In genomic region chr11:47220401-47220821, GRCh38 we compare ENCODE assay signal across 1 cellular context.
A peak's percentile ranks its signal among the peaks of the same experiment; 100 is the strongest.
TF ChIP-seq lines count a peak whose summit lies in the region.

No MANE protein-coding gene starts in this region.

TF ChIP-seq in K562, 482 proteins besides CTCF, POLR2A, EP300 and RAD21:
- TF ChIP-seq CEBPB (tag; IDR thresholded peaks at IDR 0.05) (peak; percentile 44), ARNT (IDR thresholded peaks at IDR 0.05) (no peak), NONO (IDR thresholded peaks at IDR 0.05; ENCODE audit: low read depth in 2 of 2, low read length in 1 of 2) (no peak), MAZ (CRISPR knock-in tag; conservative IDR thresholded peaks at IDR 0.05 in 1 of 2, IDR thresholded peaks at IDR 0.05 in 1 of 2) (no peak), TBL1XR1 (IDR thresholded peaks at IDR 0.05; ENCODE audit: low read length in 2 of 2) (no peak), ZBTB1 (CRISPR knock-in tag; IDR thresholded peaks at IDR 0.05; ENCODE audit: borderline replicate concordance, low read depth) (no peak), ELF2 (CRISPR knock-in tag; IDR thresholded peaks at IDR 0.05) (no peak), CC2D1A (IDR thresholded peaks at IDR 0.05) (no peak), ZNF274 (IDR thresholded peaks at IDR 0.05; ENCODE audit: borderline replicate concordance, low read depth, low read length) (no peak), FOXA3 (CRISPR knock-in tag; conservative IDR thresholded peaks at IDR 0.05 in 1 of 2, IDR thresholded peaks at IDR 0.05 in 1 of 2) (no peak), CEBPG (CRISPR knock-in tag; IDR thresholded peaks at IDR 0.05) (0 out of 2 replicates have a peak, but pooled peaks have one; percentile 34), CEBPG (tag; conservative IDR thresholded peaks at IDR 0.05 in 1 of 2, IDR thresholded peaks at IDR 0.05 in 1 of 2) (peak; percentile 53 to 91; a peak in 3 of 4 replicates), ATF3 (IDR thresholded peaks at IDR 0.05) (peak; percentile 83), ATF3 (CRISPR knock-in tag; conservative IDR thresholded peaks at IDR 0.05) (no peak), TAF1 (IDR thresholded peaks at IDR 0.05; ENCODE audit: control insufficient read depth, extremely low read depth, insufficient read depth, low read length, severe bottlenecking) (no peak), NR2C2 (CRISPR knock-in tag; IDR thresholded peaks at IDR 0.05) (no peak), NR2C2 (tag; IDR thresholded peaks at IDR 0.05) (peak; percentile 43; the same call in 1 of the 2 replicates), SNIP1 (IDR thresholded peaks at IDR 0.05; ENCODE audit: low read depth) (no peak), CBX1 (IDR thresholded peaks at IDR 0.05; ENCODE audit: low read depth) (no peak), HEY1 (CRISPR knock-in tag; IDR thresholded peaks at IDR 0.05; ENCODE audit: borderline replicate concordance) (no peak), ESRRA (IDR thresholded peaks at IDR 0.05; ENCODE audit: borderline replicate concordance, low read depth) (peak; percentile 55; the same call in 1 of the 2 replicates), HDAC3 (IDR thresholded peaks at IDR 0.05; ENCODE audit: borderline replicate concordance, partially characterized antibody) (no peak), NFIC (IDR thresholded peaks at IDR 0.05) (peak; percentile 46), BRD4 (IDR thresholded peaks at IDR 0.05) (no peak), HOXB6 (CRISPR knock-in tag; IDR thresholded peaks at IDR 0.05; ENCODE audit: borderline replicate concordance) (no peak), WHSC1 (IDR thresholded peaks at IDR 0.05; ENCODE audit: low read length) (no peak), HSF4 (CRISPR knock-in tag; IDR thresholded peaks at IDR 0.05; ENCODE audit: borderline replicate concordance) (no peak)
- TF ChIP-seq, protein P1, sequence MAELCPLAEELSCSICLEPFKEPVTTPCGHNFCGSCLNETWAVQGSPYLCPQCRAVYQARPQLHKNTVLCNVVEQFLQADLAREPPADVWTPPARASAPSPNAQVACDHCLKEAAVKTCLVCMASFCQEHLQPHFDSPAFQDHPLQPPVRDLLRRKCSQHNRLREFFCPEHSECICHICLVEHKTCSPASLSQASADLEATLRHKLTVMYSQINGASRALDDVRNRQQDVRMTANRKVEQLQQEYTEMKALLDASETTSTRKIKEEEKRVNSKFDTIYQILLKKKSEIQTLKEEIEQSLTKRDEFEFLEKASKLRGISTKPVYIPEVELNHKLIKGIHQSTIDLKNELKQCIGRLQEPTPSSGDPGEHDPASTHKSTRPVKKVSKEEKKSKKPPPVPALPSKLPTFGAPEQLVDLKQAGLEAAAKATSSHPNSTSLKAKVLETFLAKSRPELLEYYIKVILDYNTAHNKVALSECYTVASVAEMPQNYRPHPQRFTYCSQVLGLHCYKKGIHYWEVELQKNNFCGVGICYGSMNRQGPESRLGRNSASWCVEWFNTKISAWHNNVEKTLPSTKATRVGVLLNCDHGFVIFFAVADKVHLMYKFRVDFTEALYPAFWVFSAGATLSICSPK (IDR thresholded peaks at IDR 0.05; ENCODE audit: borderline replicate concordance) = no peak
- TF ChIP-seq, protein P2, sequence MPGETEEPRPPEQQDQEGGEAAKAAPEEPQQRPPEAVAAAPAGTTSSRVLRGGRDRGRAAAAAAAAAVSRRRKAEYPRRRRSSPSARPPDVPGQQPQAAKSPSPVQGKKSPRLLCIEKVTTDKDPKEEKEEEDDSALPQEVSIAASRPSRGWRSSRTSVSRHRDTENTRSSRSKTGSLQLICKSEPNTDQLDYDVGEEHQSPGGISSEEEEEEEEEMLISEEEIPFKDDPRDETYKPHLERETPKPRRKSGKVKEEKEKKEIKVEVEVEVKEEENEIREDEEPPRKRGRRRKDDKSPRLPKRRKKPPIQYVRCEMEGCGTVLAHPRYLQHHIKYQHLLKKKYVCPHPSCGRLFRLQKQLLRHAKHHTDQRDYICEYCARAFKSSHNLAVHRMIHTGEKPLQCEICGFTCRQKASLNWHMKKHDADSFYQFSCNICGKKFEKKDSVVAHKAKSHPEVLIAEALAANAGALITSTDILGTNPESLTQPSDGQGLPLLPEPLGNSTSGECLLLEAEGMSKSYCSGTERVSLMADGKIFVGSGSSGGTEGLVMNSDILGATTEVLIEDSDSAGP (CRISPR knock-in tag; IDR thresholded peaks at IDR 0.05) = no peak
